14 cellular contexts compared by ENCODE assay signal in the genomic region with DNA sequence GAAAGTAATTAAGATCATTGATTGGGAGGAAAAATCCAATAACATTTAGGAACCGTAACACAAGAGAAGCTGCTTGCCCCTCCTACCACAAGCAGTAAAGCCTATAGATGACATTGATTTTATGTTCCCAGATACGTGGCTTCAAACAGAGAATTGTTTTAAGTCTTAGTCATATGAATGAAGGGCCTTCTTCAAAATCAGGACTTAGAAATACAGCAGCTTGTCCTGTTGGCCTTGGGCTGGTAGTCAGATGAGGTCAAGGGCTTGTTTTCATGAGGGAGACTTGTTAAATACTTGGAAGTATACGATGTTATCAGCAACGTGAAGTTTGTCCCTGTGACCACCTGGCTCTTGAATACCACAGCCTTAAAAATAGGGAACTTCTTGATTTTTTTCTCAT.
DNase-seq lines count a peak whose midpoint lies in the region; ATAC-seq and TF ChIP-seq lines count a peak whose summit lies in the region.
"Had no signal": no experiment of that assay in that cellular context is flagged by ENCODE, and none has a peak within 500 bp of the region (broad histone marks: within the 10 kb centered on the region; RNA-seq: fewer than 3 reads in every experiment).

No MANE protein-coding gene starts in this region.

- H3K4me1 ChIP-seq in ovary (ENCODE audit: insufficient read depth), result peaks cover 19% of the 10 kb centered on the region

- H3K9me3 ChIP-seq in ovary, result no peaks in the 10 kb centered on the region

- POLR2A ChIA-PET in RWPE1 (lab: Yijun Ruan, JAX; ENCODE audit: low non-redundant PET), result no interaction called here
- POLR2A ChIA-PET in activated CD8-positive, alpha-beta T cell treated with anti-CD3 and anti-CD28 coated beads, Interleukin-2, amount 10 ng/mL, durations not matched to agents 7 days and 5 days (lab: Charles Lee), result no interaction called here

- H3K27me3 ChIP-seq in ovary, result no peaks in the 10 kb centered on the region

- intact Hi-C loops in ovary (cut with DNase I), result no loop called here

- H3K4me3 Mint-ChIP-seq in activated CD8-positive, alpha-beta T cell treated with anti-CD3 and anti-CD28 coated beads, Interleukin-2, amount 10 ng/mL, durations not matched to agents 7 days and 5 days, result no peak overlapping the region

- H3K4me1 Mint-ChIP-seq in activated CD8-positive, alpha-beta T cell treated with anti-CD3 and anti-CD28 coated beads, Interleukin-2, amount 10 ng/mL, durations not matched to agents 7 days and 5 days (ENCODE audit: low read depth), result no peaks in the 10 kb centered on the region

- CTCF ChIA-PET in RWPE1 (lab: Yijun Ruan, JAX), result no interaction called here
- CTCF ChIA-PET in activated CD8-positive, alpha-beta T cell treated with anti-CD3 and anti-CD28 coated beads, Interleukin-2, amount 10 ng/mL, durations not matched to agents 7 days and 5 days (lab: Charles Lee), result no interaction called here

- ATAC-seq in activated CD8-positive, alpha-beta T cell treated with anti-CD3 and anti-CD28 coated beads, Interleukin-2, amount 10 ng/mL, durations not matched to agents 7 days and 5 days, result no peak
- no peak for ATAC-seq in HG02678 (IDR thresholded peaks at IDR 0.05; ENCODE audit: unreplicated experiment)
- ATAC-seq: K562 had no signal

- H3K36me3 Mint-ChIP-seq in activated CD8-positive, alpha-beta T cell treated with anti-CD3 and anti-CD28 coated beads, Interleukin-2, amount 10 ng/mL, durations not matched to agents 7 days and 5 days (ENCODE audit: low read depth), result peaks cover 3% of the 10 kb centered on the region

- H3K4me3 ChIP-seq in ovary, result no peak overlapping the region
- H3K4me3 ChIP-seq: K562 had no signal

- H3K9me3 Mint-ChIP-seq in activated CD8-positive, alpha-beta T cell treated with anti-CD3 and anti-CD28 coated beads, Interleukin-2, amount 10 ng/mL, durations not matched to agents 7 days and 5 days (ENCODE audit: insufficient read depth), result peaks cover 9% of the 10 kb centered on the region

- no peak for TF ChIP-seq CTCF in RWPE1 (conservative IDR thresholded peaks at IDR 0.05; ENCODE audit: low read depth)
- no peak for TF ChIP-seq CTCF in ovary (IDR thresholded peaks at IDR 0.05)

- 33 to 44% (median 35%) methylated on average over 4 of the region's 4 CpGs for WGBS in ovary, 3 donors

- H3K27ac ChIP-seq in RWPE1 (peak overlapping the region; percentile 97), epithelial cell of prostate (peak overlapping the region; percentile 66), ovary (peak overlapping the region; percentile 4 to 71)
- H3K27ac ChIP-seq: HL-60 had no signal

- TF ChIP-seq EP300 in ovary (IDR thresholded peaks at IDR 0.05), result no peak

- H3K27me3 Mint-ChIP-seq in activated CD8-positive, alpha-beta T cell treated with anti-CD3 and anti-CD28 coated beads, Interleukin-2, amount 10 ng/mL, durations not matched to agents 7 days and 5 days (ENCODE audit: low read depth), result no peaks in the 10 kb centered on the region

- DNase-seq in EH (ENCODE audit: low read depth), result peak; percentile 50
- no peak for DNase-seq in RWPE1 (ENCODE audit: low spot score)
- no peak for DNase-seq in epithelial cell of prostate (ENCODE audit: low read depth, low spot score)
- peak in 1 of 5 donors; percentile 19 for DNase-seq in ovary
- DNase-seq in activated effector memory CD4-positive, alpha-beta T cell treated with anti-CD3 and anti-CD28 coated beads, Interleukin-2, amount 50 U/mL, for 16 hours, result no peak
- DNase-seq in activated CD8-positive, alpha-beta T cell treated with anti-CD3 and anti-CD28 coated beads, Interleukin-2, amount 10 ng/mL, durations not matched to agents 7 days and 5 days, result no peak
- DNase-seq in SW480 (ENCODE audit: low spot score), result no peak
- DNase-seq: DMS53, NCI-H1092, NCI-H226, NCI-H526 treated with DMSO at 0.1 percent for 48 hours had no signal

- no peak for TF ChIP-seq POLR2A in ovary (IDR thresholded peaks at IDR 0.05)

- no peak overlapping the region for H3K27ac Mint-ChIP-seq in activated CD8-positive, alpha-beta T cell treated with anti-CD3 and anti-CD28 coated beads, Interleukin-2, amount 10 ng/mL, durations not matched to agents 7 days and 5 days

- H3K36me3 ChIP-seq in ovary, result no peaks in the 10 kb centered on the region

Comparison
In these comparisons a context has a peak if more than half of its experiments do, and no peak if none do; other contexts are left out.
1. H3K27ac ChIP-seq: peak in every context shown above with its lines; median percentile 97 in RWPE1; 66 in epithelial cell of prostate; 38 in ovary.